Comparison of ENCODE assay signal across 9 cellular contexts in genomic region chr19:17488593-17489391, GRCh38. TPM values are rescaled to one million over a fixed set of nuclear protein-coding genes. Genes with fewer than 3 reads are reported as not detected.
DNase-seq lines count a peak whose midpoint lies in the region; ATAC-seq and TF ChIP-seq lines count a peak whose summit lies in the region.
"Had no signal": no experiment of that assay in that cellular context is flagged by ENCODE, and none has a peak within 500 bp of the region (broad histone marks: within the 10 kb centered on the region; RNA-seq: fewer than 3 reads in every experiment).

No MANE protein-coding gene starts in this region.

- H3K9ac ChIP-seq in rectal smooth muscle tissue (ENCODE audit: low read length), result no peak overlapping the region

- no peaks in the 10 kb centered on the region for H3K9me3 ChIP-seq in esophagus squamous epithelium

- 34 to 62% methylated on average over 13 to 19 of the region's 31 CpGs for WGBS in esophagus squamous epithelium, 2 donors

- ATAC-seq in HG02973 (IDR thresholded peaks at IDR 0.05; ENCODE audit: unreplicated experiment), result no peak
- ATAC-seq in HG02588 (IDR thresholded peaks at IDR 0.05; ENCODE audit: unreplicated experiment), result no peak
- ATAC-seq in GM21619 (IDR thresholded peaks at IDR 0.05; ENCODE audit: unreplicated experiment), result no peak

- peak; percentile 37 for TF ChIP-seq CTCF in GM10266 (IDR thresholded peaks at IDR 0.05; ENCODE audit: control insufficient read depth, insufficient read depth, low read depth, missing control alignments)
- peak in 2 of 6 experiments; percentile 19 to 28 for TF ChIP-seq CTCF in esophagus squamous epithelium (IDR thresholded peaks at IDR 0.05)

- DNase-seq in GM10266 (ENCODE audit: extremely low spot score) (peak; percentile 83), NCI-H526 (lab: John Stamatoyannopoulos, UW) (peak; percentile 75 to 95), esophagus squamous epithelium (lab: John Stamatoyannopoulos, UW) (no peak)
- DNase-seq in activated CD8-positive, alpha-beta memory T cell treated with anti-CD3 and anti-CD28 coated beads, Interleukin-2, amount 50 U/mL, for 24 hours (ENCODE audit: extremely low read depth), result peak; percentile 67

- H3K27me3 ChIP-seq in esophagus squamous epithelium (no peaks in the 10 kb centered on the region), rectal smooth muscle tissue (ENCODE audit: control insufficient read depth, insufficient read depth, low read length) (no peaks in the 10 kb centered on the region)

- H3K36me3 ChIP-seq in esophagus squamous epithelium, result peaks cover 0 to 25% (median 0%) of the 10 kb centered on the region in 3 donors
- no peaks in the 10 kb centered on the region for H3K36me3 ChIP-seq in rectal smooth muscle tissue (ENCODE audit: control insufficient read depth, insufficient read depth, low read length)

- H3K4me3 ChIP-seq in esophagus squamous epithelium (peak overlapping the region in 3 of 4 donors; percentile 22 to 40 (median 30)), rectal smooth muscle tissue (ENCODE audit: low read length) (peak overlapping the region; percentile 34)

- H3K4me1 ChIP-seq in esophagus squamous epithelium (peaks cover 0 to 26% (median 12%) of the 10 kb centered on the region in 3 donors), rectal smooth muscle tissue (ENCODE audit: control insufficient read depth, insufficient read depth, low read length) (no peaks in the 10 kb centered on the region)

- H3K27ac ChIP-seq in esophagus squamous epithelium, result peak overlapping the region in 3 of 4 donors; percentile 25 to 45 (median 44)
- H3K27ac ChIP-seq in rectal smooth muscle tissue (ENCODE audit: low read depth, low read length), result no peak overlapping the region

- no peak for TF ChIP-seq POLR2A in esophagus squamous epithelium (IDR thresholded peaks at IDR 0.05)

- intact Hi-C loops in esophagus squamous epithelium (cut with DNase I), result no loop called here

RNA-seq across cellular contexts. Expression of gene SLC27A1, which starts 18.5 kb away (rescaled TPM):
- 10 to 100 TPM in 1 of 4 donors, 1 to 10 TPM in 3; 4.1 to 19.5 (median 8.7) TPM for total RNA-seq in esophagus squamous epithelium

RNA-seq across cellular contexts. Expression of gene PGLS, which starts 22.7 kb away (rescaled TPM):
- 100 to 1,000 TPM in 1 of 4 donors, 10 to 100 TPM in 3; 84.5 to 104 (median 92.5) TPM for total RNA-seq in esophagus squamous epithelium

RNA-seq across cellular contexts. Expression of gene NXNL1, which starts 28.1 kb away (rescaled TPM):
- total RNA-seq in esophagus squamous epithelium, result not detected
- total RNA-seq: LHCN-M2 had no signal

RNA-seq across cellular contexts. Expression of gene TMEM221, which starts 40.3 kb away (rescaled TPM):
- under 1 TPM in 2 of 4 donors, not detected in 2; 0.19 to 0.26 TPM for total RNA-seq in esophagus squamous epithelium
- total RNA-seq: LHCN-M2 had no signal
